ENCODE assay signal across 1 cellular context in the genomic region with DNA sequence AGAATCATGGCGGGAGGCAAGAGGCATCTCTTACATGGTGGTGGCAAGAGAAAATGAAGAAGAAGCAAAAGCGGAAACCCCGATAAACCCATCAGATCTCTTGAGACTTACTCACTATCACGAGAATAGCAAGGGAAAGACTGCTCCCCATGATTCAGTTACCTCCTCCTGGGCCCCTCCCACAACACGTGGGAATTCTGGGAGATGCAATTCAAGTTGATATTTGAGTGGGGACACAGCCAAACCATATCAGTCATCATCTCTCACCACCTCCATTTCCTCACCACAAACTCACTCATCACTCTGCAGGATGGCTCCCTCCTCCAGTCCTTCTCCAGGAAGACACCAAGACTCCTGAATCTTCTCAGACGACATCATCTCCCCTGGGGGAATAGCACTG.
TF ChIP-seq lines count a peak whose summit lies in the region.

No MANE protein-coding gene starts in this region.

TF ChIP-seq in HepG2, 621 proteins besides CTCF, POLR2A, EP300 and RAD21:
- TF ChIP-seq, protein P1, sequence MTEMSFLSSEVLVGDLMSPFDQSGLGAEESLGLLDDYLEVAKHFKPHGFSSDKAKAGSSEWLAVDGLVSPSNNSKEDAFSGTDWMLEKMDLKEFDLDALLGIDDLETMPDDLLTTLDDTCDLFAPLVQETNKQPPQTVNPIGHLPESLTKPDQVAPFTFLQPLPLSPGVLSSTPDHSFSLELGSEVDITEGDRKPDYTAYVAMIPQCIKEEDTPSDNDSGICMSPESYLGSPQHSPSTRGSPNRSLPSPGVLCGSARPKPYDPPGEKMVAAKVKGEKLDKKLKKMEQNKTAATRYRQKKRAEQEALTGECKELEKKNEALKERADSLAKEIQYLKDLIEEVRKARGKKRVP (CRISPR knock-in tag; IDR thresholded peaks at IDR 0.05), result no peak
- TF ChIP-seq ZNF562 (CRISPR knock-in tag; IDR thresholded peaks at IDR 0.05; ENCODE audit: borderline replicate concordance), result no peak
- TF ChIP-seq, protein P2, sequence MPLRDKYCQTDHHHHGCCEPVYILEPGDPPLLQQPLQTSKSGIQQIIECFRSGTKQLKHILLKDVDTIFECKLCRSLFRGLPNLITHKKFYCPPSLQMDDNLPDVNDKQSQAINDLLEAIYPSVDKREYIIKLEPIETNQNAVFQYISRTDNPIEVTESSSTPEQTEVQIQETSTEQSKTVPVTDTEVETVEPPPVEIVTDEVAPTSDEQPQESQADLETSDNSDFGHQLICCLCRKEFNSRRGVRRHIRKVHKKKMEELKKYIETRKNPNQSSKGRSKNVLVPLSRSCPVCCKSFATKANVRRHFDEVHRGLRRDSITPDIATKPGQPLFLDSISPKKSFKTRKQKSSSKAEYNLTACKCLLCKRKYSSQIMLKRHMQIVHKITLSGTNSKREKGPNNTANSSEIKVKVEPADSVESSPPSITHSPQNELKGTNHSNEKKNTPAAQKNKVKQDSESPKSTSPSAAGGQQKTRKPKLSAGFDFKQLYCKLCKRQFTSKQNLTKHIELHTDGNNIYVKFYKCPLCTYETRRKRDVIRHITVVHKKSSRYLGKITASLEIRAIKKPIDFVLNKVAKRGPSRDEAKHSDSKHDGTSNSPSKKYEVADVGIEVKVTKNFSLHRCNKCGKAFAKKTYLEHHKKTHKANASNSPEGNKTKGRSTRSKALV (CRISPR knock-in tag; IDR thresholded peaks at IDR 0.05), result no peak
- TF ChIP-seq, protein P3, sequence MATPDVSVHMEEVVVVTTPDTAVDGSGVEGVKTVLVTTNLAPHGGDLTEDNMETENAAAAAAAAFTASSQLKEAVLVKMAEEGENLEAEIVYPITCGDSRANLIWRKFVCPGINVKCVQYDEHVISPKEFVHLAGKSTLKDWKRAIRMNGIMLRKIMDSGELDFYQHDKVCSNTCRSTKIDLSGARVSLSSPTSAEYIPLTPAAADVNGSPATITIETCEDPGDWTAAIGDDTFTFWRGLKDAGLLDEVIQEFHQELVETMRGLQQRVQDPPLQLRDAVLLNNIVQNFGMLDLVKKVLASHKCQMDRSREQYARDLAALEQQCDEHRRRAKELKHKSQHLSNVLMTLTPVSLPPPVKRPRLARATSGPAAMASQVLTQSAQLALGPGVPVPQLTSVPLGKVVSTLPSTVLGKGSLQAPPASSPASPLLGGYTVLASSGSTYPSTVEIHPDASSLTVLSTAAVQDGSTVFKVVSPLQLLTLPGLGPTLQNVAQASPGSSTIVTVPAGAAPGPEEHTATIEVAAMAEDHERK (CRISPR knock-in tag; IDR thresholded peaks at IDR 0.05; ENCODE audit: low read depth), result no peak
- TF ChIP-seq ZFP36L1 (CRISPR knock-in tag; IDR thresholded peaks at IDR 0.05), result no peak
- TF ChIP-seq ZNF136 (CRISPR knock-in tag; IDR thresholded peaks at IDR 0.05; ENCODE audit: low read depth), result no peak
- no peak for TF ChIP-seq FIP1L1 (IDR thresholded peaks at IDR 0.05; ENCODE audit: borderline replicate concordance, insufficient read depth, low read depth, low read length)
- TF ChIP-seq, protein P4, sequence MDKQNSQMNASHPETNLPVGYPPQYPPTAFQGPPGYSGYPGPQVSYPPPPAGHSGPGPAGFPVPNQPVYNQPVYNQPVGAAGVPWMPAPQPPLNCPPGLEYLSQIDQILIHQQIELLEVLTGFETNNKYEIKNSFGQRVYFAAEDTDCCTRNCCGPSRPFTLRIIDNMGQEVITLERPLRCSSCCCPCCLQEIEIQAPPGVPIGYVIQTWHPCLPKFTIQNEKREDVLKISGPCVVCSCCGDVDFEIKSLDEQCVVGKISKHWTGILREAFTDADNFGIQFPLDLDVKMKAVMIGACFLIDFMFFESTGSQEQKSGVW (CRISPR knock-in tag; IDR thresholded peaks at IDR 0.05; ENCODE audit: borderline replicate concordance), result no peak
- TF ChIP-seq SP4 (CRISPR knock-in tag; IDR thresholded peaks at IDR 0.05), result no peak
- TF ChIP-seq TOPORS (CRISPR knock-in tag; IDR thresholded peaks at IDR 0.05), result no peak
- TF ChIP-seq PCBP1 (IDR thresholded peaks at IDR 0.05; ENCODE audit: borderline replicate concordance, low read depth, low read length), result no peak
- TF ChIP-seq BRD4 (CRISPR knock-in tag; IDR thresholded peaks at IDR 0.05), result no peak
- TF ChIP-seq HOXA9 (CRISPR knock-in tag; IDR thresholded peaks at IDR 0.05; ENCODE audit: borderline replicate concordance), result no peak
- TF ChIP-seq GTF2F1 (IDR thresholded peaks at IDR 0.05; ENCODE audit: low read length), result no peak
- TF ChIP-seq ZNF484 (CRISPR knock-in tag; IDR thresholded peaks at IDR 0.05; ENCODE audit: borderline replicate concordance, low read depth), result no peak
- TF ChIP-seq JUNB (CRISPR knock-in tag; IDR thresholded peaks at IDR 0.05; ENCODE audit: borderline replicate concordance), result no peak
- no peak for TF ChIP-seq NCOA5 (CRISPR knock-in tag; IDR thresholded peaks at IDR 0.05)
- TF ChIP-seq ZNF850 (CRISPR knock-in tag; conservative IDR thresholded peaks at IDR 0.05), result no peak
- TF ChIP-seq, protein P5, sequence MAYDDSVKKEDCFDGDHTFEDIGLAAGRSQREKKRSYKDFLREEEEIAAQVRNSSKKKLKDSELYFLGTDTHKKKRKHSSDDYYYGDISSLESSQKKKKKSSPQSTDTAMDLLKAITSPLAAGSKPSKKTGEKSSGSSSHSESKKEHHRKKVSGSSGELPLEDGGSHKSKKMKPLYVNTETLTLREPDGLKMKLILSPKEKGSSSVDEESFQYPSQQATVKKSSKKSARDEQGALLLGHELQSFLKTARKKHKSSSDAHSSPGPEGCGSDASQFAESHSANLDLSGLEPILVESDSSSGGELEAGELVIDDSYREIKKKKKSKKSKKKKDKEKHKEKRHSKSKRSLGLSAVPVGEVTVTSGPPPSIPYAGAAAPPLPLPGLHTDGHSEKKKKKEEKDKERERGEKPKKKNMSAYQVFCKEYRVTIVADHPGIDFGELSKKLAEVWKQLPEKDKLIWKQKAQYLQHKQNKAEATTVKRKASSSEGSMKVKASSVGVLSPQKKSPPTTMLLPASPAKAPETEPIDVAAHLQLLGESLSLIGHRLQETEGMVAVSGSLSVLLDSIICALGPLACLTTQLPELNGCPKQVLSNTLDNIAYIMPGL (CRISPR knock-in tag; IDR thresholded peaks at IDR 0.05; ENCODE audit: borderline replicate concordance in 1 of 2, low read depth in 1 of 2), result no peak
